ENCODE assay signal across 1 cellular context in genomic region chr3:136728434-136728833, GRCh38.
TF ChIP-seq lines count a peak whose summit lies in the region.

No MANE protein-coding gene starts in this region.

TF ChIP-seq in GM23338, 12 proteins besides CTCF, POLR2A, EP300 and RAD21 (continued from another document):
- no peak for TF ChIP-seq ZNF462 (CRISPR knock-in tag; IDR thresholded peaks at IDR 0.05)
- no peak for TF ChIP-seq CREB1 (CRISPR knock-in tag; IDR thresholded peaks at IDR 0.05; ENCODE audit: low read depth)
- TF ChIP-seq, protein P1, sequence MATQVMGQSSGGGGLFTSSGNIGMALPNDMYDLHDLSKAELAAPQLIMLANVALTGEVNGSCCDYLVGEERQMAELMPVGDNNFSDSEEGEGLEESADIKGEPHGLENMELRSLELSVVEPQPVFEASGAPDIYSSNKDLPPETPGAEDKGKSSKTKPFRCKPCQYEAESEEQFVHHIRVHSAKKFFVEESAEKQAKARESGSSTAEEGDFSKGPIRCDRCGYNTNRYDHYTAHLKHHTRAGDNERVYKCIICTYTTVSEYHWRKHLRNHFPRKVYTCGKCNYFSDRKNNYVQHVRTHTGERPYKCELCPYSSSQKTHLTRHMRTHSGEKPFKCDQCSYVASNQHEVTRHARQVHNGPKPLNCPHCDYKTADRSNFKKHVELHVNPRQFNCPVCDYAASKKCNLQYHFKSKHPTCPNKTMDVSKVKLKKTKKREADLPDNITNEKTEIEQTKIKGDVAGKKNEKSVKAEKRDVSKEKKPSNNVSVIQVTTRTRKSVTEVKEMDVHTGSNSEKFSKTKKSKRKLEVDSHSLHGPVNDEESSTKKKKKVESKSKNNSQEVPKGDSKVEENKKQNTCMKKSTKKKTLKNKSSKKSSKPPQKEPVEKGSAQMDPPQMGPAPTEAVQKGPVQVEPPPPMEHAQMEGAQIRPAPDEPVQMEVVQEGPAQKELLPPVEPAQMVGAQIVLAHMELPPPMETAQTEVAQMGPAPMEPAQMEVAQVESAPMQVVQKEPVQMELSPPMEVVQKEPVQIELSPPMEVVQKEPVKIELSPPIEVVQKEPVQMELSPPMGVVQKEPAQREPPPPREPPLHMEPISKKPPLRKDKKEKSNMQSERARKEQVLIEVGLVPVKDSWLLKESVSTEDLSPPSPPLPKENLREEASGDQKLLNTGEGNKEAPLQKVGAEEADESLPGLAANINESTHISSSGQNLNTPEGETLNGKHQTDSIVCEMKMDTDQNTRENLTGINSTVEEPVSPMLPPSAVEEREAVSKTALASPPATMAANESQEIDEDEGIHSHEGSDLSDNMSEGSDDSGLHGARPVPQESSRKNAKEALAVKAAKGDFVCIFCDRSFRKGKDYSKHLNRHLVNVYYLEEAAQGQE (IDR thresholded peaks at IDR 0.05; ENCODE audit: unreplicated experiment) = no peak
- no peak for TF ChIP-seq POLR2AphosphoS5 (IDR thresholded peaks at IDR 0.05; ENCODE audit: low read depth)
- TF ChIP-seq JUNB (IDR thresholded peaks at IDR 0.05; ENCODE audit: unreplicated experiment) = no peak
- no peak for TF ChIP-seq EZH2phosphoT487 (IDR thresholded peaks at IDR 0.05; ENCODE audit: unreplicated experiment)
